ENCODE assay signal across 8 cellular contexts in genomic region chr10:79266543-79267312, GRCh38.
A peak's percentile ranks its signal among the peaks of the same experiment; 100 is the strongest.
DNase-seq lines count a peak whose midpoint lies in the region; ATAC-seq and TF ChIP-seq lines count a peak whose summit lies in the region.

No MANE protein-coding gene starts in this region.

- H3K9me2 ChIP-seq in PC-3 (replicated peaks; ENCODE audit: low read length), result no peaks in the 10 kb centered on the region

- TF ChIP-seq CTCF in PC-3 (conservative IDR thresholded peaks at IDR 0.05; ENCODE audit: low read depth, low read length) (no peak), mucosa of descending colon (IDR thresholded peaks at IDR 0.05) (no peak)

- no peak overlapping the region for H3K4me3 ChIP-seq in PC-3 (ENCODE audit: low read length)
- no peak overlapping the region for H3K4me3 ChIP-seq in mucosa of descending colon
- H3K4me3 ChIP-seq in urinary bladder (ENCODE audit: low read depth, low read length), result no peak overlapping the region
- no peak overlapping the region for H3K4me3 ChIP-seq in HAP-1

- intact Hi-C loops in PC-3 (cut with micrococcal nuclease) (loop anchor here (2.0 kb wide), 1 partner anchor 24 kb away; no protein-coding TSS in a partner anchor), mucosa of descending colon (cut with DNase I, micrococcal nuclease) (no loop called here)

- H3K9me3 ChIP-seq in PC-3 (ENCODE audit: low read length) (no peaks in the 10 kb centered on the region), mucosa of descending colon (no peaks in the 10 kb centered on the region), HAP-1 (no peaks in the 10 kb centered on the region)

- no peaks in the 10 kb centered on the region for H3K27me3 ChIP-seq in PC-3 (ENCODE audit: low read length)
- H3K27me3 ChIP-seq in HAP-1 (ENCODE audit: low read depth), result no peaks in the 10 kb centered on the region

- in situ Hi-C loops in HAP-1 (cut with MboI; ENCODE audit: low sequenced_read_pairs), result no loop called here

- ATAC-seq in HG02870 (IDR thresholded peaks at IDR 0.05; ENCODE audit: unreplicated experiment) (peak; percentile 87), PC-3 (peak; percentile 61), mucosa of descending colon (peak; percentile 59)

- CTCF ChIA-PET in PC-3 (lab: Charles Lee), result interaction anchor here (0.6 kb wide), 1 partner anchor 49 kb away, joined by 4 read pairs; no protein-coding TSS in a partner anchor

- POLR2A ChIA-PET in PC-3 (lab: Charles Lee; ENCODE audit: unreplicated experiment), result no interaction called here

- H3K27ac ChIP-seq in PC-3 (ENCODE audit: low read length) (peak overlapping the region; percentile 78), urinary bladder (ENCODE audit: low read depth) (peak overlapping the region; percentile 74)

- no TSS peak for BruUV-seq in PC-3 (replicated peaks; lab: Mats Ljungman, UMichigan)

- H3F3A ChIP-seq in PC-3 (ENCODE audit: low read length, unreplicated experiment), result no peaks in the 10 kb centered on the region

- H3K79me2 ChIP-seq in PC-3 (ENCODE audit: low read length), result peaks cover 7% of the 10 kb centered on the region

- 53% methylated on average over 11 of the region's 11 CpGs for WGBS in urinary bladder

- H2AFZ ChIP-seq in PC-3 (ENCODE audit: low read length), result no peak overlapping the region

- H3K4me1 ChIP-seq in PC-3 (ENCODE audit: insufficient read depth, low read length), result peaks cover 56% of the 10 kb centered on the region
- H3K4me1 ChIP-seq in mucosa of descending colon (ENCODE audit: low read depth), result peaks cover 14% of the 10 kb centered on the region
- H3K4me1 ChIP-seq in urinary bladder (ENCODE audit: insufficient read depth), result peaks cover 2% of the 10 kb centered on the region
- H3K4me1 ChIP-seq in HAP-1, result no peaks in the 10 kb centered on the region

- H4K20me1 ChIP-seq in PC-3 (ENCODE audit: low read length), result no peaks in the 10 kb centered on the region

- DNase-seq in SIG-M5 treated with dmso at 0.1 percent for 504 hours (lab: John Stamatoyannopoulos, UW; ENCODE audit: unreplicated experiment), result peak; percentile 80
- no peak for DNase-seq in SIG-M5 (lab: John Stamatoyannopoulos, UW)
- peak; percentile 88 for DNase-seq in PC-3
- DNase-seq in dermis blood vessel endothelial cell, result peak; percentile 91
- peak in 2 of 3 donors; percentile 55 to 73 for DNase-seq in mucosa of descending colon
- no peak for DNase-seq in HAP-1 (ENCODE audit: low spot score in 2 of 2)

- H3K36me3 ChIP-seq in PC-3 (ENCODE audit: low read depth, low read length) (0 out of 2 replicates have a peak, but pooled peaks cover 6% of the 10 kb centered on the region), mucosa of descending colon (ENCODE audit: low read depth) (no peaks in the 10 kb centered on the region), urinary bladder (ENCODE audit: insufficient read depth) (no peaks in the 10 kb centered on the region), HAP-1 (replicated peaks) (no peaks in the 10 kb centered on the region)

- H3K4me2 ChIP-seq in PC-3 (ENCODE audit: low read length), result peak overlapping the region; percentile 2

- peak overlapping the region; percentile 1; the same call in 1 of the 2 replicates for H3K9ac ChIP-seq in PC-3 (ENCODE audit: low read length)

Comparison
In these comparisons a context has a peak if more than half of its experiments do, and no peak if none do; other contexts are left out.
1. DNase-seq: peak in SIG-M5 treated with dmso at 0.1 percent for 504 hours (single experiment), PC-3 (single experiment), dermis blood vessel endothelial cell (single experiment) and mucosa of descending colon (2 of 3); none in SIG-M5 (single experiment) and HAP-1 (0 of 2).
2. Peak in every context shown above with its lines, with median percentiles within 50 percentile points of each other: ATAC-seq.